Comparison of ENCODE assay signal across 21 cellular contexts in the genomic region with DNA sequence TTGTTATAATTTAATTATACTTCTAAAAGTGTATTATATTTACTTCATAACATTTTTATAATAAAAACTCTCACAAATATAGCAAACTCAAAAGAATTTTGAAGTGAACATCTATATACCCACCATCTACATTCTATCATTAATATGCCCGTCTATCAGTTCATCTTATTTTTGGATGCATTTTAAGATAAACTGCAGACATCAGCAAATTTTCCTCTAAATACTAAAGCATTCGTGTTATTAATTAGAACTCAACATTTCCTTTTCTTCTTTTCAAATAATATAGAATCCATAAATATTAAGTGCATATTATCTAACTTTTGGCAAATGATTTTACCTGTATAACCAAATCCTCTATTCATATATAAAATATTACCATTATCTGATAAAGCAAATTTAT.
DNase-seq lines count a peak whose midpoint lies in the region; ATAC-seq, FAIRE-seq and TF ChIP-seq lines count a peak whose summit lies in the region.
"Had no signal": no experiment of that assay in that cellular context is flagged by ENCODE, and none has a peak within 500 bp of the region (broad histone marks: within the 10 kb centered on the region; RNA-seq: fewer than 3 reads in every experiment).

No MANE protein-coding gene starts in this region.

- no peak for TF ChIP-seq RAD21 in HepG2 (CRISPR knock-in tag; IDR thresholded peaks at IDR 0.05)
- no peak for TF ChIP-seq RAD21 in IMR-90 (IDR thresholded peaks at IDR 0.05; ENCODE audit: low read length)
- no peak for TF ChIP-seq RAD21 in H1 (IDR thresholded peaks at IDR 0.05 in 1 of 2, conservative IDR thresholded peaks at IDR 0.05 in 1 of 2; ENCODE audit: low read depth in 2 of 2, low read length in 2 of 2)

- 1% methylated on average over 2 of the region's 2 CpGs for WGBS in HepG2 (ENCODE audit: low lambda C conversion rate)
- WGBS in right lobe of liver (ENCODE audit: insufficient coverage, low coverage, low lambda C conversion rate, missing lambda C conversion rate) = 43% methylated on average over 2 of the region's 2 CpGs
- no CpG with 5 or more reads among the region's 2 CpGs for WGBS in IMR-90 (ENCODE audit: extremely low coverage in 2 of 2, insufficient read length in 1 of 2), 2 experiments
- WGBS in H1 (ENCODE audit: extremely low coverage in 1 of 2, insufficient coverage in 1 of 2, insufficient read length in 1 of 2, insufficient replicate concordance in 2 of 2, low coverage in 1 of 2, low lambda C conversion rate in 2 of 2, missing lambda C conversion rate in 1 of 2), 2 experiments = 93% methylated on average over 2 of the region's 2 CpGs; no CpG with 5 or more reads in 1 of the 2 experiments
- WGBS in aorta, 2 donors = 81 to 89% methylated on average over 2 of the region's 2 CpGs

- H4K5ac ChIP-seq in IMR-90 (ENCODE audit: low read depth, low read length) (no peak overlapping the region), H1 (ENCODE audit: insufficient read length, low read depth, low read length) (no peak overlapping the region)

- H3K4me1 ChIP-seq in HepG2 (ENCODE audit: insufficient read depth, low read length) = no peaks in the 10 kb centered on the region
- H3K4me1 ChIP-seq in right lobe of liver = no peaks in the 10 kb centered on the region
- H3K4me1 ChIP-seq in IMR-90 (ENCODE audit: control insufficient read depth, insufficient read depth, low read length) = no peaks in the 10 kb centered on the region
- no peaks in the 10 kb centered on the region for H3K4me1 ChIP-seq in H1 (replicated peaks in 1 of 4; ENCODE audit: control insufficient read depth in 3 of 4, insufficient read depth in 4 of 4, low read length in 3 of 4)
- no peaks in the 10 kb centered on the region for H3K4me1 ChIP-seq in aorta (ENCODE audit: control insufficient read depth in 1 of 2, insufficient read depth in 2 of 2, low read length in 2 of 2)
- no peaks in the 10 kb centered on the region for H3K4me1 ChIP-seq in gastrocnemius medialis
- H3K4me1 ChIP-seq: BLaER1 treated with 17β-estradiol and CSF1 and Interleukin-3, amounts not matched to agents 10 nM and 100 nM; Caco-2 had no signal

- H4K8ac ChIP-seq in IMR-90 (ENCODE audit: low read depth in 2 of 2, low read length in 2 of 2) = no peak overlapping the region
- no peak overlapping the region for H4K8ac ChIP-seq in H1 (ENCODE audit: extremely low read depth, insufficient read depth, low read length)

- H3K18ac ChIP-seq in IMR-90 (ENCODE audit: low read depth, low read length) (no peak overlapping the region), H1 (ENCODE audit: extremely low read depth, low read length) (no peak overlapping the region)

- FAIRE-seq in HepG2 (lab: Jason Lieb, UNC) = no peak
- FAIRE-seq in H1 (lab: Jason Lieb, UNC) = no peak
- FAIRE-seq: D721Med, GM12891, GM18507, GM19239 had no signal

- H3K56ac ChIP-seq in IMR-90 (ENCODE audit: extremely low read depth, insufficient read depth, low read length) (no peak overlapping the region), H1 (replicated peaks; ENCODE audit: insufficient read length, low read depth, low read length) (no peak overlapping the region)

- no peak overlapping the region for H2BK5ac ChIP-seq in IMR-90 (ENCODE audit: low read depth, low read length, poor library complexity, severe bottlenecking)
- H2BK5ac ChIP-seq in H1 (ENCODE audit: low read depth, low read length) = no peak overlapping the region

- DNase-seq in HepG2 (ENCODE audit: low spot score) (no peak), right lobe of liver (no peak), IMR-90 (no peak), H1 (ENCODE audit: low read depth in 1 of 2, low spot score in 2 of 2) (no peak), aorta (no peak), gastrocnemius medialis (no peak)
- DNase-seq: AML-193; Caco-2; Calu3; CD4-positive, alpha-beta T cell; CD8-positive, alpha-beta T cell; DMS79 treated with DMSO at 0.1 percent for 48 hours; GF-D8 had no signal

- no peaks in the 10 kb centered on the region for H3K9me3 ChIP-seq in HepG2 (ENCODE audit: low read length)
- H3K9me3 ChIP-seq in right lobe of liver = peaks cover 0 to 2% (median 0%) of the 10 kb centered on the region in 4 donors
- 0 out of 2 replicates have a peak, but pooled peaks cover 2% of the 10 kb centered on the region for H3K9me3 ChIP-seq in IMR-90 (ENCODE audit: control insufficient read depth, insufficient read depth, low read length)
- no peaks in the 10 kb centered on the region for H3K9me3 ChIP-seq in H1 (ENCODE audit: insufficient read depth in 2 of 2, low read depth in 1 of 2, low read length in 1 of 2)
- H3K9me3 ChIP-seq in aorta (ENCODE audit: control insufficient read depth, low read length) = no peaks in the 10 kb centered on the region
- no peaks in the 10 kb centered on the region for H3K9me3 ChIP-seq in gastrocnemius medialis
- H3K9me3 ChIP-seq: BLaER1 treated with 17β-estradiol and CSF1 and Interleukin-3, amounts not matched to agents 10 nM and 100 nM; Caco-2 had no signal

- H3K79me1 ChIP-seq in IMR-90 (ENCODE audit: low read depth in 1 of 2, low read length in 2 of 2) (no peaks in the 10 kb centered on the region), H1 (ENCODE audit: low read depth, low read length) (no peaks in the 10 kb centered on the region)

- H3K79me2 ChIP-seq in HepG2 (ENCODE audit: insufficient read depth, low read length) (no peaks in the 10 kb centered on the region), H1 (ENCODE audit: control insufficient read depth in 1 of 2, insufficient read depth in 2 of 2, low read length in 2 of 2) (no peaks in the 10 kb centered on the region)

- no peak overlapping the region for H2AFZ ChIP-seq in HepG2 (ENCODE audit: low read length)
- no peak overlapping the region for H2AFZ ChIP-seq in IMR-90 (replicated peaks; ENCODE audit: low read length, poor library complexity)
- H2AFZ ChIP-seq in H1 (ENCODE audit: low read length) = no peak overlapping the region

- TF ChIP-seq POLR2A in HepG2 (IDR thresholded peaks at IDR 0.05; ENCODE audit: insufficient read depth in 1 of 2, low read depth in 2 of 2, low read length in 2 of 2) (no peak), right lobe of liver (IDR thresholded peaks at IDR 0.05) (no peak), IMR-90 (IDR thresholded peaks at IDR 0.05; ENCODE audit: low read depth, low read length) (no peak), H1 (IDR thresholded peaks at IDR 0.05; ENCODE audit: control extremely low read depth in 1 of 2, low read depth in 2 of 2, low read length in 2 of 2) (no peak), gastrocnemius medialis (IDR thresholded peaks at IDR 0.05) (no peak)

- H3K23me2 ChIP-seq in H1 (ENCODE audit: low read depth, low read length) = no peaks in the 10 kb centered on the region

- POLR2A ChIA-PET in HepG2 (lab: Yijun Ruan, JAX) = no interaction called here
- POLR2A ChIA-PET in IMR-90 (lab: Charles Lee; ENCODE audit: unreplicated experiment) = no interaction called here
- POLR2A ChIA-PET in H1 (lab: Charles Lee; ENCODE audit: partially characterized antibody) = no interaction called here

- H3K4ac ChIP-seq in IMR-90 (ENCODE audit: low read depth, low read length) (no peak overlapping the region), H1 (replicated peaks; ENCODE audit: insufficient read length, low read depth, low read length) (no peak overlapping the region)

- no peak overlapping the region for H3K4me2 ChIP-seq in HepG2 (ENCODE audit: low read depth, low read length)
- no peak overlapping the region for H3K4me2 ChIP-seq in IMR-90 (ENCODE audit: low read depth, low read length)
- no peak overlapping the region for H3K4me2 ChIP-seq in H1 (ENCODE audit: insufficient read depth in 1 of 2, low read depth in 2 of 2, low read length in 2 of 2)
- H3K4me2 ChIP-seq: BLaER1 treated with 17β-estradiol and CSF1 and Interleukin-3, amounts not matched to agents 10 nM and 100 nM had no signal

- H3K14ac ChIP-seq in IMR-90 (replicated peaks; ENCODE audit: low read depth, low read length) = no peak overlapping the region
- no peak overlapping the region for H3K14ac ChIP-seq in H1 (ENCODE audit: insufficient read length)

- intact Hi-C loops in HepG2 (cut with micrococcal nuclease; ENCODE audit: unreplicated experiment) (no loop called here), right lobe of liver (cut with DNase I) (no loop called here), IMR-90 (cut with micrococcal nuclease) (no loop called here), aorta (cut with DNase I) (no loop called here), gastrocnemius medialis (cut with DNase I; ENCODE audit: low total_unique reads) (no loop called here)

- H2BK20ac ChIP-seq in IMR-90 (ENCODE audit: low read depth, low read length) = no peak overlapping the region
- no peak overlapping the region for H2BK20ac ChIP-seq in H1 (ENCODE audit: low read length)

- H2AK5ac ChIP-seq in IMR-90 (ENCODE audit: low read depth, low read length) = no peak overlapping the region
- H2AK5ac ChIP-seq in H1 (ENCODE audit: low read depth, low read length) = no peak overlapping the region

- no peaks in the 10 kb centered on the region for H3K9me1 ChIP-seq in IMR-90 (ENCODE audit: insufficient read depth, low read length)

- no peaks in the 10 kb centered on the region for H3K36me3 ChIP-seq in HepG2 (replicated peaks in 1 of 2; ENCODE audit: control insufficient read depth in 1 of 2, insufficient read depth in 2 of 2, low read length in 2 of 2)
- H3K36me3 ChIP-seq in right lobe of liver = no peaks in the 10 kb centered on the region
- H3K36me3 ChIP-seq in IMR-90 (ENCODE audit: control insufficient read depth, insufficient read depth, low read length) = no peaks in the 10 kb centered on the region
- no peaks in the 10 kb centered on the region for H3K36me3 ChIP-seq in H1 (ENCODE audit: control insufficient read depth in 2 of 4, insufficient read depth in 4 of 4, low read length in 3 of 4)
- H3K36me3 ChIP-seq in aorta (ENCODE audit: control insufficient read depth in 1 of 2, insufficient read depth in 2 of 2, low read length in 1 of 2) = no peaks in the 10 kb centered on the region
- H3K36me3 ChIP-seq in gastrocnemius medialis = no peaks in the 10 kb centered on the region
- H3K36me3 ChIP-seq: BLaER1 treated with 17β-estradiol and CSF1 and Interleukin-3, amounts not matched to agents 10 nM and 100 nM had no signal

- no peak overlapping the region for H2AK9ac ChIP-seq in IMR-90 (replicated peaks; ENCODE audit: low read depth, low read length, poor library complexity)

- H2BK15ac ChIP-seq in IMR-90 (ENCODE audit: low read depth, low read length) (no peak overlapping the region), H1 (ENCODE audit: low read length) (no peak overlapping the region)

- no peaks in the 10 kb centered on the region for H4K20me1 ChIP-seq in HepG2 (ENCODE audit: insufficient read depth, low read length)
- H4K20me1 ChIP-seq in IMR-90 (ENCODE audit: insufficient read depth, low read length) = no peaks in the 10 kb centered on the region
- no peaks in the 10 kb centered on the region for H4K20me1 ChIP-seq in H1 (replicated peaks in 1 of 2; ENCODE audit: control insufficient read depth in 1 of 2, insufficient read depth in 2 of 2, low read length in 2 of 2)
- H4K20me1 ChIP-seq: BLaER1 treated with 17β-estradiol and CSF1 and Interleukin-3, amounts not matched to agents 10 nM and 100 nM had no signal

- TF ChIP-seq CTCF in HepG2 (CRISPR knock-in tag; IDR thresholded peaks at IDR 0.05) = no peak
- no peak for TF ChIP-seq CTCF in right lobe of liver (IDR thresholded peaks at IDR 0.05)
- no peak for TF ChIP-seq CTCF in IMR-90 (conservative IDR thresholded peaks at IDR 0.05; ENCODE audit: low read depth, low read length)
- no peak for TF ChIP-seq CTCF in H1 (IDR thresholded peaks at IDR 0.05; ENCODE audit: control extremely low read depth in 1 of 3, insufficient read depth in 1 of 3, low read depth in 1 of 3, low read length in 3 of 3)
- no peak for TF ChIP-seq CTCF in gastrocnemius medialis (IDR thresholded peaks at IDR 0.05 in 4 of 5, conservative IDR thresholded peaks at IDR 0.05 in 1 of 5)

- in situ Hi-C loops in HepG2 (cut with HindIII; ENCODE audit: extremely low pct_ligation_motif_present, low pct_unique_long_range_greater_than_20kb) (no loop called here), IMR-90 (cut with MboI; ENCODE audit: low sequenced_read_pairs) (no loop called here), gastrocnemius medialis (cut with MboI; ENCODE audit: low sequenced_read_pairs in 4 of 4) (no loop called here)

- ATAC-seq in HepG2 = no peak
- ATAC-seq in right lobe of liver = no peak
- no peak for ATAC-seq in IMR-90 (ENCODE audit: low read depth)
- no peak for ATAC-seq in aorta (ENCODE audit: low FRiP score)
- no peak for ATAC-seq in GM19035 (IDR thresholded peaks at IDR 0.05; ENCODE audit: unreplicated experiment)
- no peak for ATAC-seq in gastrocnemius medialis
- ATAC-seq: CD8-positive, alpha-beta T cell had no signal

- TF ChIP-seq EP300 in HepG2 (IDR thresholded peaks at IDR 0.05; ENCODE audit: low read depth in 2 of 2, low read length in 2 of 2) = no peak
- no peak for TF ChIP-seq EP300 in HepG2 (CRISPR knock-in tag; IDR thresholded peaks at IDR 0.05; ENCODE audit: borderline replicate concordance)
- TF ChIP-seq EP300 in H1 (IDR thresholded peaks at IDR 0.05; ENCODE audit: borderline replicate concordance in 1 of 2, low read depth in 2 of 2, low read length in 2 of 2) = no peak

- H3K27ac ChIP-seq in HepG2 (ENCODE audit: extremely low read length, insufficient read depth, low read length) = no peak overlapping the region
- H3K27ac ChIP-seq in right lobe of liver = no peak overlapping the region
- no peak overlapping the region for H3K27ac ChIP-seq in IMR-90 (ENCODE audit: insufficient read depth, low read length)
- H3K27ac ChIP-seq in H1 (ENCODE audit: low read depth, low read length) = no peak overlapping the region
- no peak overlapping the region for H3K27ac ChIP-seq in aorta (ENCODE audit: low read depth in 1 of 2, low read length in 2 of 2)
- no peak overlapping the region for H3K27ac ChIP-seq in gastrocnemius medialis
- H3K27ac ChIP-seq: 22Rv1; BLaER1 treated with 17β-estradiol and CSF1 and Interleukin-3, amounts not matched to agents 10 nM and 100 nM; C4-2B had no signal

- CTCF ChIA-PET in HepG2 (lab: Yijun Ruan, JAX; ENCODE audit: low intra/inter-chr PET ratio, low total read pairs) (no interaction called here), IMR-90 (lab: Yijun Ruan, JAX) (no interaction called here), H1 (lab: Charles Lee; ENCODE audit: partially characterized antibody) (no interaction called here)

- H3K27me3 ChIP-seq in HepG2 (ENCODE audit: control insufficient read depth in 1 of 2, insufficient read depth in 2 of 2, low read length in 2 of 2) (no peaks in the 10 kb centered on the region), right lobe of liver (no peaks in the 10 kb centered on the region), IMR-90 (ENCODE audit: control insufficient read depth, insufficient read depth, low read length) (no peaks in the 10 kb centered on the region), H1 (replicated peaks in 1 of 4; ENCODE audit: control insufficient read depth in 3 of 4, extremely low read depth in 1 of 4, insufficient read depth in 3 of 4, low read length in 3 of 4) (no peaks in the 10 kb centered on the region), aorta (ENCODE audit: control insufficient read depth in 1 of 2, insufficient read depth in 2 of 2, low read length in 1 of 2) (no peaks in the 10 kb centered on the region), gastrocnemius medialis (no peaks in the 10 kb centered on the region)
- H3K27me3 ChIP-seq: BLaER1 treated with 17β-estradiol and CSF1 and Interleukin-3, amounts not matched to agents 10 nM and 100 nM had no signal

- H3K9ac ChIP-seq in HepG2 (ENCODE audit: insufficient read depth, low read depth, low read length) (no peak overlapping the region), IMR-90 (ENCODE audit: low read depth, low read length) (no peak overlapping the region), H1 (replicated peaks in 1 of 4; ENCODE audit: extremely low read depth in 1 of 4, low read depth in 3 of 4, low read length in 3 of 4) (no peak overlapping the region)
- H3K9ac ChIP-seq: BLaER1 treated with 17β-estradiol and CSF1 and Interleukin-3, amounts not matched to agents 10 nM and 100 nM had no signal

- BruUV-seq in HepG2 (replicated peaks; lab: Mats Ljungman, UMichigan) (no TSS peak), IMR-90 (replicated peaks; lab: Mats Ljungman, UMichigan) (no TSS peak)

- dilution Hi-C loops in IMR-90 (cut with HindIII; ENCODE audit: low sequenced_read_pairs, unreplicated experiment) = no loop called here

- H3K4me3 ChIP-seq in HepG2 (replicated peaks in 1 of 3; ENCODE audit: insufficient read depth in 1 of 3, low read depth in 2 of 3, low read length in 3 of 3) (no peak overlapping the region), right lobe of liver (no peak overlapping the region), IMR-90 (ENCODE audit: insufficient read depth, low read depth, low read length) (no peak overlapping the region), H1 (ENCODE audit: extremely low read depth in 1 of 4, insufficient read depth in 2 of 4, low read depth in 3 of 4, low read length in 4 of 4) (no peak overlapping the region), aorta (ENCODE audit: low read length in 2 of 2) (no peak overlapping the region), gastrocnemius medialis (no peak overlapping the region)
- H3K4me3 ChIP-seq: BLaER1 treated with 17β-estradiol and CSF1 and Interleukin-3, amounts not matched to agents 10 nM and 100 nM had no signal

- H4K91ac ChIP-seq in IMR-90 (ENCODE audit: insufficient read depth, low read depth, low read length) (no peak overlapping the region), H1 (replicated peaks; ENCODE audit: insufficient read length, low read length) (no peak overlapping the region)

- H3K23ac ChIP-seq in IMR-90 (ENCODE audit: low read depth, low read length) (no peak overlapping the region), H1 (ENCODE audit: insufficient read length) (no peak overlapping the region)

- no peak overlapping the region for H2BK120ac ChIP-seq in IMR-90 (ENCODE audit: low read depth, low read length)
- no peak overlapping the region for H2BK120ac ChIP-seq in H1 (replicated peaks; ENCODE audit: low read depth, low read length)

- H2BK12ac ChIP-seq in H1 (ENCODE audit: low read depth, low read length) = no peak overlapping the region
